8 cellular contexts compared by ENCODE assay signal in the genomic region with DNA sequence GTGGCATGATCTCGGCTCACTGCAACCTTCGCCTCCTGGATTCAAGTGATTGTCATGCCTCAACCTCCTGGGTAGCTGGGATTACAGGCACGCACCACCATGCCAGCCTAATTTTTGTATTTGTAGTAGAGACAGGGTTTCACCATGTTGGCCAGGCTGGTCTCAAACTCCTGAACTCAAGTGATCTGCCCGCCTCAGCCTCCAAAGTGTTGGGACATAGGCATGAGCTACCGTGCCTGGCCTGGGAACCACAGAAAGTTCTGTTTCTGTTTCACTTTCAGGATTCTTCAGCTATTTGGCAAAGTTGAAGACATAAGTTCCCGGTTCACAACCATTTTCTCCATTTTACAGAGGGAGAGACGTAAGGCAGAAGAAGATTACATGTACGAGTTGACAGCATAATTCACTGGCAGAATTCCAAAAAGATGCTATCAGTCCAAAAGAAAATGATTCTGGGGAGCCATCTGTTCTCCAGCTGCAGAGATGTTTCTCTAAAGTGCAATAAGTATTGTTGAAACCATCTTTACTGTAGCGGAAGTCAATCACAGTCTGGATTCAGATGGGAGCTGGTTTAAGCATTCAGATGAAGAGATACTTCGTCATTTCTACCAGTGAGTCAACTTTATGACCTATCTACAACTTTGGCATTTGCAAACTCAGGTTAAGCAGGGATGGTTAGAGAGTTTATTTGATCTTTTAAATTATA. TPM values are rescaled to one million over a fixed set of nuclear protein-coding genes. Genes with fewer than 3 reads are reported as not detected.
DNase-seq lines count a peak whose midpoint lies in the region; ATAC-seq and TF ChIP-seq lines count a peak whose summit lies in the region.

No MANE protein-coding gene starts in this region.

- intact Hi-C loops in activated CD8-positive, alpha-beta T cell treated with anti-CD3 and anti-CD28 coated beads for 36 hours (cut with micrococcal nuclease), result no loop called here
- intact Hi-C loops in right lobe of liver (cut with DNase I), result no loop called here
- intact Hi-C loops in testis (cut with DNase I; ENCODE audit: low total_unique reads), result no loop called here

- H3K27me3 ChIP-seq in AG04450 (ENCODE audit: control insufficient read depth, insufficient read depth, low read length) (no peaks in the 10 kb centered on the region), right lobe of liver (no peaks in the 10 kb centered on the region), testis (no peaks in the 10 kb centered on the region)

- H3K27ac ChIP-seq in AG04450 (ENCODE audit: low read depth, low read length) (peak overlapping the region; percentile 49), right lobe of liver (no peak overlapping the region), testis (no peak overlapping the region)

- peak; percentile 72 for ATAC-seq in activated CD8-positive, alpha-beta T cell treated with anti-CD3 and anti-CD28 coated beads for 36 hours
- ATAC-seq in right lobe of liver (peak; percentile 43 to 79 (median 62)), HG02678 (IDR thresholded peaks at IDR 0.05; ENCODE audit: unreplicated experiment) (no peak)

- WGBS in right lobe of liver (ENCODE audit: insufficient coverage, low coverage, low lambda C conversion rate, missing lambda C conversion rate), result 47% methylated on average over 10 of the region's 10 CpGs
- WGBS in testis, 2 donors, result 69 to 76% methylated on average over 10 of the region's 10 CpGs

- H3K36me3 ChIP-seq in right lobe of liver, result no peaks in the 10 kb centered on the region
- no peaks in the 10 kb centered on the region for H3K36me3 ChIP-seq in testis (ENCODE audit: low read depth, missing control alignments)

- H3K9me3 Mint-ChIP-seq in activated CD8-positive, alpha-beta T cell treated with anti-CD3 and anti-CD28 coated beads for 36 hours, result no peaks in the 10 kb centered on the region
- H3K9me3 Mint-ChIP-seq in nephron progenitor cell, result no peaks in the 10 kb centered on the region

- peak overlapping the region; percentile 24 for H3K4me3 Mint-ChIP-seq in activated CD8-positive, alpha-beta T cell treated with anti-CD3 and anti-CD28 coated beads for 36 hours
- H3K4me3 Mint-ChIP-seq in nephron progenitor cell, result no peak overlapping the region

- no peak for TF ChIP-seq POLR2A in right lobe of liver (IDR thresholded peaks at IDR 0.05)
- no peak for TF ChIP-seq POLR2A in testis (IDR thresholded peaks at IDR 0.05)

- H3K4me1 ChIP-seq in right lobe of liver (no peaks in the 10 kb centered on the region), testis (no peaks in the 10 kb centered on the region)

- no peaks in the 10 kb centered on the region for H3K27me3 Mint-ChIP-seq in activated CD8-positive, alpha-beta T cell treated with anti-CD3 and anti-CD28 coated beads for 36 hours
- peaks cover 13% of the 10 kb centered on the region for H3K27me3 Mint-ChIP-seq in nephron progenitor cell (ENCODE audit: low read depth, poor library complexity)

- no peaks in the 10 kb centered on the region for H3K9me3 ChIP-seq in AG04450 (ENCODE audit: control insufficient read depth, insufficient read depth, low read length)
- H3K9me3 ChIP-seq in right lobe of liver, result no peaks in the 10 kb centered on the region
- H3K9me3 ChIP-seq in testis, result no peaks in the 10 kb centered on the region

- no peak for TF ChIP-seq CTCF in AG04450 (IDR thresholded peaks at IDR 0.05; ENCODE audit: low read depth, low read length)
- no peak for TF ChIP-seq CTCF in HFF-Myc (IDR thresholded peaks at IDR 0.05; ENCODE audit: low read depth, low read length, missing control alignments)
- TF ChIP-seq CTCF in activated CD8-positive, alpha-beta T cell treated with anti-CD3 and anti-CD28 coated beads for 36 hours (IDR thresholded peaks at IDR 0.05), result no peak
- TF ChIP-seq CTCF in right lobe of liver (IDR thresholded peaks at IDR 0.05), result no peak
- no peak for TF ChIP-seq CTCF in nephron progenitor cell (IDR thresholded peaks at IDR 0.05)
- TF ChIP-seq CTCF in testis (IDR thresholded peaks at IDR 0.05), result no peak

- H3K4me1 Mint-ChIP-seq in activated CD8-positive, alpha-beta T cell treated with anti-CD3 and anti-CD28 coated beads for 36 hours (ENCODE audit: low read depth), result peaks cover 8% of the 10 kb centered on the region
- no peaks in the 10 kb centered on the region for H3K4me1 Mint-ChIP-seq in nephron progenitor cell

- DNase-seq in AG04450 (ENCODE audit: low read depth, low spot score) (peak; percentile 49), HFF-Myc (ENCODE audit: extremely low read depth, low read depth) (peak; percentile 74), right lobe of liver (no peak), nephron progenitor cell (no peak), testis (no peak), SW 1271 (lab: John Stamatoyannopoulos, UW) (no peak)
- peak; percentile 55 for DNase-seq in activated CD8-positive, alpha-beta T cell treated with anti-CD3 and anti-CD28 coated beads for 36 hours

- POLR2A ChIA-PET in AG04450 (lab: Yijun Ruan, JAX), result interaction anchor here (1.8 kb wide), 1 partner anchor 8 kb away, joined by 5 read pairs; the partner anchor contains the start of gene RNF34
- POLR2A ChIA-PET in activated CD8-positive, alpha-beta T cell treated with anti-CD3 and anti-CD28 coated beads for 36 hours (lab: Charles Lee), result interaction anchor here (0.5 to 1.5 kb wide), 4 partner anchors 9 to 218 kb away, joined by 3 to 13 read pairs (median 3); partner anchors contain the start of gene RNF34

- peak overlapping the region; percentile 15 for H3K27ac Mint-ChIP-seq in activated CD8-positive, alpha-beta T cell treated with anti-CD3 and anti-CD28 coated beads for 36 hours
- H3K27ac Mint-ChIP-seq in nephron progenitor cell, result no peak overlapping the region

- H3K4me3 ChIP-seq in AG04450 (ENCODE audit: low read depth, low read length) (peak overlapping the region; percentile 1; the same call in 1 of the 2 replicates), HFF-Myc (replicated peaks; ENCODE audit: low read depth, low read length) (peak overlapping the region; percentile 24; the same call in 1 of the 2 replicates), right lobe of liver (no peak overlapping the region), testis (no peak overlapping the region)

- no peaks in the 10 kb centered on the region for H3K36me3 Mint-ChIP-seq in activated CD8-positive, alpha-beta T cell treated with anti-CD3 and anti-CD28 coated beads for 36 hours (ENCODE audit: low read depth)
- H3K36me3 Mint-ChIP-seq in nephron progenitor cell (ENCODE audit: low read depth), result no peaks in the 10 kb centered on the region

- CTCF ChIA-PET in AG04450 (lab: Charles Lee), result interaction anchor here (0.9 to 1.3 kb wide), 3 partner anchors 8 to 57 kb away, joined by 3 to 8 read pairs (median 5); no protein-coding TSS in a partner anchor
- CTCF ChIA-PET in activated CD8-positive, alpha-beta T cell treated with anti-CD3 and anti-CD28 coated beads for 36 hours (lab: Charles Lee), result interaction anchor here (1.1 to 1.5 kb wide), 4 partner anchors 9 to 403 kb away, joined by 3 to 9 read pairs (median 4); partner anchors contain the start of gene RNF34

RNA-seq across cellular contexts. Expression of gene RNF34, which starts 8.1 kb away (rescaled TPM):
- 47.4 and 55.3 TPM in 2 replicates for polyA plus RNA-seq in AG04450 (2011; rRNA removed)
- 101 and 145 TPM in 2 replicates for polyA minus RNA-seq in AG04450 (2011; rRNA and poly(A)+ RNA removed)
- total RNA-seq in activated CD8-positive, alpha-beta T cell treated with anti-CD3 and anti-CD28 coated beads for 36 hours, result 10 to 100 TPM; 44.1 to 44.9 TPM
- total RNA-seq in right lobe of liver, result 10 to 100 TPM; 11.7 to 22.3 (median 14.6) TPM
- 10 to 100 TPM; 84.5 to 96.6 TPM for total RNA-seq in testis
- polyA plus RNA-seq in testis (ENCODE audit: insufficient read depth, low read depth, low replicate concordance), result 59.2 TPM

RNA-seq across cellular contexts. Expression of gene ANAPC5, which starts 39.6 kb away (rescaled TPM):
- polyA plus RNA-seq in AG04450 (2011; rRNA removed) (145 and 146 TPM in 2 replicates), testis (ENCODE audit: insufficient read depth, low read depth, low replicate concordance) (95.9 TPM)
- polyA minus RNA-seq in AG04450 (2011; rRNA and poly(A)+ RNA removed), result 114 and 121 TPM in 2 replicates
- total RNA-seq in activated CD8-positive, alpha-beta T cell treated with anti-CD3 and anti-CD28 coated beads for 36 hours, result 100 to 1,000 TPM; 122 TPM
- total RNA-seq in right lobe of liver (10 to 100 TPM; 40.7 to 68.8 (median 49.8) TPM), testis (100 to 1,000 TPM; 143 to 158 TPM)

Comparison
In these comparisons a context has a peak if more than half of its experiments do, and no peak if none do; other contexts are left out.
1. DNase-seq: peak in AG04450 (single experiment), HFF-Myc (single experiment) and activated CD8-positive, alpha-beta T cell treated with anti-CD3 and anti-CD28 coated beads for 36 hours (single experiment); none in right lobe of liver (0 of 3), nephron progenitor cell (single experiment), testis (single experiment) and SW 1271 (0 of 2).
2. H3K4me3 ChIP-seq: peak in AG04450 (single experiment) and HFF-Myc (single experiment); none in right lobe of liver (0 of 3) and testis (0 of 2).